20 cellular contexts compared by ENCODE assay signal in genomic region chr17:6461792-6462524, GRCh38. TPM values are rescaled to one million over a fixed set of nuclear protein-coding genes. Genes with fewer than 3 reads are reported as not detected.
DNase-seq lines count a peak whose midpoint lies in the region; ATAC-seq, FAIRE-seq and TF ChIP-seq lines count a peak whose summit lies in the region.
"Had no signal": no experiment of that assay in that cellular context is flagged by ENCODE, and none has a peak within 500 bp of the region (broad histone marks: within the 10 kb centered on the region; RNA-seq: fewer than 3 reads in every experiment).

No MANE protein-coding gene starts in this region.

- H3K9ac ChIP-seq in astrocyte (ENCODE audit: low read length), result no peak overlapping the region
- no peak overlapping the region for H3K9ac ChIP-seq in mesendoderm (ENCODE audit: low read length)

- H3K18ac ChIP-seq in mesendoderm (ENCODE audit: low read length), result no peak overlapping the region

- no peak for FAIRE-seq in astrocyte (lab: Jason Lieb, UNC)
- FAIRE-seq: A549 had no signal

- TF ChIP-seq CTCF in astrocyte (IDR thresholded peaks at IDR 0.05; ENCODE audit: insufficient read depth, low read depth, low read length), result no peak
- no peak for TF ChIP-seq CTCF in GM10248 (IDR thresholded peaks at IDR 0.05; ENCODE audit: control extremely low read depth, extremely low read depth, low read depth, missing control alignments)

- peaks cover 2% of the 10 kb centered on the region for H3K9me3 Mint-ChIP-seq in astrocyte (ENCODE audit: unreplicated experiment)
- H3K9me3 Mint-ChIP-seq: CD14-positive monocyte had no signal

- no peak overlapping the region for H4K5ac ChIP-seq in mesendoderm (ENCODE audit: low read length)

- H3K4me1 ChIP-seq in astrocyte (ENCODE audit: insufficient read depth, low read length), result peaks cover 3% of the 10 kb centered on the region
- no peaks in the 10 kb centered on the region for H3K4me1 ChIP-seq in mesendoderm (ENCODE audit: control insufficient read depth, low read depth, low read length)
- H3K4me1 ChIP-seq: colonic mucosa, right atrium auricular region, tibial nerve had no signal

- no peak for ATAC-seq in HG03175 (IDR thresholded peaks at IDR 0.05; ENCODE audit: unreplicated experiment)
- ATAC-seq: A549, Panc1 had no signal

- H3K27me3 Mint-ChIP-seq in astrocyte (ENCODE audit: low read depth, unreplicated experiment), result peaks cover 27% of the 10 kb centered on the region

- no peaks in the 10 kb centered on the region for H3K9me3 ChIP-seq in astrocyte (ENCODE audit: insufficient read depth, low read depth, low read length)
- H3K9me3 ChIP-seq: A549, colonic mucosa, MG63, neutrophil, right atrium auricular region, tibial nerve had no signal

- DNase-seq in activated CD4-positive, alpha-beta T cell treated with anti-CD3 and anti-CD28 coated beads for 48 hours, result peak; percentile 56
- DNase-seq in activated CD4-positive, alpha-beta T cell treated with anti-CD3 and anti-CD28 coated beads for 4 hours, result no peak
- DNase-seq in NCI-H82 treated with DMSO at 0.1 percent for 48 hours (lab: John Stamatoyannopoulos, UW; ENCODE audit: unreplicated experiment), result peak; percentile 10
- no peak for DNase-seq in astrocyte (ENCODE audit: low read depth)
- DNase-seq in mesendoderm, result peak; percentile 72
- DNase-seq in anterior cingulate cortex (lab: John Stamatoyannopoulos, UW), result no peak
- no peak for DNase-seq in GM10248 (ENCODE audit: extremely low spot score)
- DNase-seq: colonic mucosa, MG63, NCI-H2029, NCI-H510A treated with DMSO at 0.1 percent for 48 hours had no signal

- no peak overlapping the region for H3K4ac ChIP-seq in mesendoderm (ENCODE audit: low read depth, low read length)

- no peak overlapping the region for H2BK120ac ChIP-seq in mesendoderm (ENCODE audit: low read depth, low read length)

- H3K79me1 ChIP-seq in mesendoderm (ENCODE audit: low read length), result no peaks in the 10 kb centered on the region

- H3K27ac ChIP-seq in astrocyte (ENCODE audit: low read depth, low read length) (no peak overlapping the region), mesendoderm (ENCODE audit: low read depth, low read length) (no peak overlapping the region)
- H3K27ac ChIP-seq: A549, colonic mucosa, neutrophil, right atrium auricular region, tibial nerve had no signal

- no peak overlapping the region for H3K23ac ChIP-seq in mesendoderm (ENCODE audit: low read length)

- no peak overlapping the region for H3K4me3 Mint-ChIP-seq in astrocyte (ENCODE audit: unreplicated experiment)
- H3K4me3 Mint-ChIP-seq: CD14-positive monocyte had no signal

- H3K36me3 ChIP-seq in astrocyte (ENCODE audit: insufficient read depth, low read length), result no peaks in the 10 kb centered on the region
- no peaks in the 10 kb centered on the region for H3K36me3 ChIP-seq in mesendoderm (ENCODE audit: control insufficient read depth, insufficient read depth, low read length)
- H3K36me3 ChIP-seq: colonic mucosa, MG63, neutrophil, right atrium auricular region had no signal

- no peaks in the 10 kb centered on the region for H4K20me1 ChIP-seq in astrocyte (ENCODE audit: insufficient read depth, low read length)

- no peak overlapping the region for H3K4me3 ChIP-seq in astrocyte (ENCODE audit: insufficient read depth, low read depth, low read length)
- no peak overlapping the region for H3K4me3 ChIP-seq in mesendoderm (ENCODE audit: low read length)
- H3K4me3 ChIP-seq: A549, colonic mucosa, MG63, right atrium auricular region, tibial nerve had no signal

- H2AFZ ChIP-seq in astrocyte (ENCODE audit: low read depth, low read length), result no peak overlapping the region

- H3K4me2 ChIP-seq in astrocyte (ENCODE audit: low read length) (no peak overlapping the region), mesendoderm (ENCODE audit: low read length) (no peak overlapping the region)
- H3K4me2 ChIP-seq: A549 had no signal

- POLR2A ChIA-PET in GM10248 (lab: Yijun Ruan, JAX), result no interaction called here

- H3K36me3 Mint-ChIP-seq in astrocyte (ENCODE audit: low read depth, unreplicated experiment), result peaks cover 2% of the 10 kb centered on the region
- H3K36me3 Mint-ChIP-seq: CD14-positive monocyte had no signal

- H4K8ac ChIP-seq in mesendoderm (ENCODE audit: low read depth, low read length), result no peak overlapping the region

- H3K27ac Mint-ChIP-seq in astrocyte (ENCODE audit: unreplicated experiment), result peak overlapping the region; percentile 81
- H3K27ac Mint-ChIP-seq: CD14-positive monocyte had no signal

- no peak overlapping the region for H3K56ac ChIP-seq in mesendoderm (ENCODE audit: low read length)

- no CpG with 5 or more reads among the region's 10 CpGs for WGBS in mesendoderm (ENCODE audit: extremely low coverage, insufficient coverage, low lambda C conversion rate)

- H3K27me3 ChIP-seq in astrocyte (ENCODE audit: insufficient read depth, low read length) (peaks cover 2% of the 10 kb centered on the region), mesendoderm (ENCODE audit: insufficient read depth, low read length, poor library complexity) (no peaks in the 10 kb centered on the region)
- H3K27me3 ChIP-seq: colonic mucosa, MG63, right atrium auricular region, tibial nerve had no signal

- no peak overlapping the region for H2BK15ac ChIP-seq in mesendoderm (replicated peaks; ENCODE audit: low read depth)

- peaks cover 7% of the 10 kb centered on the region for H3K4me1 Mint-ChIP-seq in astrocyte (ENCODE audit: low read depth, unreplicated experiment)
- H3K4me1 Mint-ChIP-seq: CD14-positive monocyte had no signal

- no peaks in the 10 kb centered on the region for H3K79me2 ChIP-seq in astrocyte (ENCODE audit: insufficient read depth, low read length)
- no peaks in the 10 kb centered on the region for H3K79me2 ChIP-seq in mesendoderm (ENCODE audit: control insufficient read depth, insufficient read depth, low read length)

- CTCF ChIA-PET in GM10248 (lab: Yijun Ruan, JAX), result interaction anchor here (4.5 kb wide), 1 partner anchor 11 kb away, joined by 22 read pairs; no protein-coding TSS in a partner anchor

- H2AK5ac ChIP-seq in mesendoderm (ENCODE audit: low read length), result no peak overlapping the region

- no peak overlapping the region for H2BK5ac ChIP-seq in mesendoderm (ENCODE audit: low read length)

RNA-seq across cellular contexts. Expression of gene PIMREG, which starts 17.7 kb away (rescaled TPM):
- total RNA-seq in astrocyte, result 1.1 and 2.6 TPM in 2 replicates
- 52.3 TPM for polyA plus RNA-seq in mesendoderm (2013, experiment 1 of 2)
- 51.2 TPM for polyA plus RNA-seq in mesendoderm (2013, experiment 2 of 2)
- polyA plus RNA-seq: CD14-positive monocyte had no signal

RNA-seq across cellular contexts. Expression of gene AIPL1, which starts 27.0 kb away (rescaled TPM):
- total RNA-seq in astrocyte, result not detected in 2 replicates
- 0.07 TPM for polyA plus RNA-seq in mesendoderm (2013, experiment 1 of 2)
- 0.08 TPM for polyA plus RNA-seq in mesendoderm (2013, experiment 2 of 2)
- total RNA-seq: colonic mucosa, epithelial cell of proximal tubule, H4, right atrium auricular region, tibial nerve had no signal
- polyA plus RNA-seq: A549, CD14-positive monocyte had no signal

Comparison
In these comparisons a context has a peak if more than half of its experiments do, and no peak if none do; other contexts are left out.
1. DNase-seq: peak in activated CD4-positive, alpha-beta T cell treated with anti-CD3 and anti-CD28 coated beads for 48 hours (single experiment), NCI-H82 treated with DMSO at 0.1 percent for 48 hours (single experiment) and mesendoderm (single experiment); none in activated CD4-positive, alpha-beta T cell treated with anti-CD3 and anti-CD28 coated beads for 4 hours (0 of 2), astrocyte (single experiment), anterior cingulate cortex (0 of 58) and GM10248 (single experiment).